15 cellular contexts compared by ENCODE assay signal in genomic region chr11:31326470-31327148, GRCh38. TPM values are rescaled to one million over a fixed set of nuclear protein-coding genes. Genes with fewer than 3 reads are reported as not detected.
DNase-seq lines count a peak whose midpoint lies in the region; ATAC-seq and TF ChIP-seq lines count a peak whose summit lies in the region.
"Had no signal": no experiment of that assay in that cellular context is flagged by ENCODE, and none has a peak within 500 bp of the region (broad histone marks: within the 10 kb centered on the region; RNA-seq: fewer than 3 reads in every experiment).

No MANE protein-coding gene starts in this region.

- H3K79me2 ChIP-seq in GM23338 (replicated peaks; ENCODE audit: insufficient read depth) = no peaks in the 10 kb centered on the region

- no peak overlapping the region for H3K4me3 ChIP-seq in CD4-positive, alpha-beta memory T cell (ENCODE audit: low read length in 2 of 2)
- H3K4me3 ChIP-seq in GM23338 = no peak overlapping the region

- TF ChIP-seq CTCF in GM23338 (conservative IDR thresholded peaks at IDR 0.05; ENCODE audit: low read depth in 2 of 2) = no peak

- H3K9me3 Mint-ChIP-seq in CD4-positive, alpha-beta memory T cell = peaks cover 0 to 8% (median under 1%) of the 10 kb centered on the region in 8 donors
- H3K9me3 Mint-ChIP-seq in T-cell (no peaks in the 10 kb centered on the region), GM23338 (peaks cover 13% of the 10 kb centered on the region; the same call in 2 of the 3 replicates)
- H3K9me3 Mint-ChIP-seq: HFFc6; stimulated activated naive CD8-positive, alpha-beta T cell treated with anti-CD3 and anti-CD28 coated beads, Interleukin-15, Interleukin-2, amounts not matched to agents 100 ng/mL and 50 ng/mL, for 24 hours had no signal

- no peaks in the 10 kb centered on the region for H3F3A ChIP-seq in GM23338 (replicated peaks; ENCODE audit: low read depth)

- H3K4me3 Mint-ChIP-seq in CD4-positive, alpha-beta memory T cell = peak overlapping the region; percentile 30 to 71 (median 56)
- H3K4me3 Mint-ChIP-seq in T-cell = peak overlapping the region in 2 of 3 donors; percentile 15 to 51
- H3K4me3 Mint-ChIP-seq in GM23338 = no peak overlapping the region
- H3K4me3 Mint-ChIP-seq: activated T-cell treated with anti-CD3 and anti-CD28 coated beads, Interleukin-2, amount 50 U/mL, for 24 hours; HFFc6; stimulated activated naive CD8-positive, alpha-beta T cell treated with anti-CD3 and anti-CD28 coated beads, Interleukin-15, Interleukin-2, amounts not matched to agents 100 ng/mL and 50 ng/mL, for 24 hours had no signal

- no peaks in the 10 kb centered on the region for H3K36me3 Mint-ChIP-seq in CD4-positive, alpha-beta memory T cell
- H3K36me3 Mint-ChIP-seq in T-cell (no peaks in the 10 kb centered on the region), GM23338 (ENCODE audit: low read depth) (peaks cover 3% of the 10 kb centered on the region; the same call in 2 of the 3 replicates)

- H3K4me2 ChIP-seq in GM23338 = no peak overlapping the region

- peaks cover 0 to 1% of the 10 kb centered on the region in 2 donors for H3K27me3 Mint-ChIP-seq in CD4-positive, alpha-beta memory T cell
- H3K27me3 Mint-ChIP-seq in T-cell (peaks cover 0 to 3% of the 10 kb centered on the region in 2 donors), GM23338 (ENCODE audit: insufficient read depth, low read depth, poor library complexity) (no peaks in the 10 kb centered on the region)
- H3K27me3 Mint-ChIP-seq: activated T-cell treated with anti-CD3 and anti-CD28 coated beads, Interleukin-2, amount 50 U/mL, for 24 hours; stimulated activated naive CD8-positive, alpha-beta T cell treated with anti-CD3 and anti-CD28 coated beads, Interleukin-15, Interleukin-2, amounts not matched to agents 100 ng/mL and 50 ng/mL, for 24 hours had no signal

- no peak overlapping the region for H3K27ac ChIP-seq in CD4-positive, alpha-beta memory T cell (ENCODE audit: low read depth, low read length)
- no peak overlapping the region for H3K27ac ChIP-seq in GM23338 (ENCODE audit: low read depth)

- H3K36me3 ChIP-seq in CD4-positive, alpha-beta memory T cell (ENCODE audit: insufficient read depth, low read length) = no peaks in the 10 kb centered on the region
- H3K36me3 ChIP-seq in GM23338 (ENCODE audit: insufficient read depth) = no peaks in the 10 kb centered on the region

- CTCF ChIA-PET in CD4-positive, alpha-beta memory T cell (lab: Charles Lee; ENCODE audit: partially characterized antibody) = no interaction called here
- CTCF ChIA-PET in T-cell (lab: Charles Lee) = interaction anchor here in 1 of 2 donors (0.5 kb wide), 1 partner anchor 658 kb away, joined by 3 read pairs; no protein-coding TSS in a partner anchor

- no peak overlapping the region for H2AFZ ChIP-seq in GM23338

- peaks cover 7% of the 10 kb centered on the region for H3K4me1 ChIP-seq in CD4-positive, alpha-beta memory T cell (ENCODE audit: insufficient read depth, low read length)
- no peaks in the 10 kb centered on the region for H3K4me1 ChIP-seq in GM23338 (ENCODE audit: insufficient read depth)

- H4K20me1 ChIP-seq in GM23338 (replicated peaks; ENCODE audit: insufficient read depth) = no peaks in the 10 kb centered on the region

- H3K4me1 Mint-ChIP-seq in CD4-positive, alpha-beta memory T cell = peaks cover 4 to 17% (median 8%) of the 10 kb centered on the region in 4 donors
- peaks cover 3 to 10% (median 6%) of the 10 kb centered on the region in 3 donors for H3K4me1 Mint-ChIP-seq in T-cell
- 0 out of 3 replicates have a peak, but pooled peaks cover under 1% of the 10 kb centered on the region for H3K4me1 Mint-ChIP-seq in GM23338

- no peaks in the 10 kb centered on the region for H3K27me3 ChIP-seq in CD4-positive, alpha-beta memory T cell (ENCODE audit: insufficient read depth, low read length)
- H3K27me3 ChIP-seq in GM23338 (ENCODE audit: insufficient read depth) = no peaks in the 10 kb centered on the region

- DNase-seq in CD4-positive, alpha-beta memory T cell = no peak
- DNase-seq in T-cell (no peak), GM23338 (ENCODE audit: low spot score) (no peak), NCI-H1417 treated with DMSO at 0.1 percent for 48 hours (lab: John Stamatoyannopoulos, UW) (no peak), NCI-H1092 (lab: John Stamatoyannopoulos, UW) (no peak), NCI-H2081 (lab: John Stamatoyannopoulos, UW) (no peak)
- DNase-seq: activated T-cell treated with anti-CD3 and anti-CD28 coated beads, Interleukin-2, amount 50 U/mL, for 24 hours; foreskin melanocyte; HFFc6; NCI-H748 treated with DMSO at 0.1 percent for 48 hours; retina; stimulated activated CD4-positive, alpha-beta T cell treated with anti-CD3 and anti-CD28 coated beads, Interleukin-4, amount 100 ng/mL, for 1 hour had no signal

- H3K27ac Mint-ChIP-seq in CD4-positive, alpha-beta memory T cell = peak overlapping the region in 5 of 7 donors; percentile 10 to 72 (median 20)
- H3K27ac Mint-ChIP-seq in T-cell (no peak overlapping the region), GM23338 (no peak overlapping the region)
- H3K27ac Mint-ChIP-seq: activated T-cell treated with anti-CD3 and anti-CD28 coated beads, Interleukin-2, amount 50 U/mL, for 24 hours; HFFc6; stimulated activated naive CD8-positive, alpha-beta T cell treated with anti-CD3 and anti-CD28 coated beads, Interleukin-15, Interleukin-2, amounts not matched to agents 100 ng/mL and 50 ng/mL, for 24 hours had no signal

- ATAC-seq in GM19043 (IDR thresholded peaks at IDR 0.05; ENCODE audit: low read depth, unreplicated experiment) = peak; percentile 77
- peak; percentile 76 for ATAC-seq in HG02798 (IDR thresholded peaks at IDR 0.05; ENCODE audit: poor library complexity, unreplicated experiment)
- no peak for ATAC-seq in T-cell (replicated peaks in 1 of 4)
- ATAC-seq in GM23338 = no peak

- intact Hi-C loops in CD4-positive, alpha-beta memory T cell (cut with micrococcal nuclease) = no loop called here

- no peaks in the 10 kb centered on the region for H3K9me3 ChIP-seq in CD4-positive, alpha-beta memory T cell (ENCODE audit: control insufficient read depth in 1 of 2, low read length in 2 of 2)

- POLR2A ChIA-PET in CD4-positive, alpha-beta memory T cell (lab: Charles Lee; ENCODE audit: partially characterized antibody) = no interaction called here
- POLR2A ChIA-PET in T-cell (lab: Charles Lee) = interaction anchor here in 1 of 2 donors (1.0 kb wide), 1 partner anchor 11 kb away, joined by 5 read pairs; no protein-coding TSS in a partner anchor

- no peaks in the 10 kb centered on the region; the same call in 1 of the 2 replicates for H3K9me2 ChIP-seq in GM23338 (ENCODE audit: insufficient read depth)

TF ChIP-seq in GM23338, 12 proteins besides CTCF, POLR2A, EP300 and RAD21:
- no peak for TF ChIP-seq STAT1 (IDR thresholded peaks at IDR 0.05; ENCODE audit: unreplicated experiment)
- no peak for TF ChIP-seq EZH2phosphoT487 (IDR thresholded peaks at IDR 0.05; ENCODE audit: unreplicated experiment)
- TF ChIP-seq POLR2AphosphoS5 (IDR thresholded peaks at IDR 0.05; ENCODE audit: low read depth) = no peak
- no peak for TF ChIP-seq ZNF114 (CRISPR knock-in tag; IDR thresholded peaks at IDR 0.05)
- TF ChIP-seq NANOG (IDR thresholded peaks at IDR 0.05; ENCODE audit: borderline replicate concordance) = no peak
- TF ChIP-seq ETS1 (IDR thresholded peaks at IDR 0.05) = no peak
- no peak for TF ChIP-seq EZH2 (IDR thresholded peaks at IDR 0.05; ENCODE audit: low read depth, unreplicated experiment)
- no peak for TF ChIP-seq JUNB (IDR thresholded peaks at IDR 0.05; ENCODE audit: unreplicated experiment)
- TF ChIP-seq ZNF331 (CRISPR knock-in tag; IDR thresholded peaks at IDR 0.05; ENCODE audit: low read depth) = no peak
- no peak for TF ChIP-seq CREB1 (CRISPR knock-in tag; IDR thresholded peaks at IDR 0.05; ENCODE audit: low read depth)
TF ChIP-seq in GM23338: peak in this region for 0.

RNA-seq across cellular contexts. Expression of gene DCDC1, which starts 42.9 kb away (rescaled TPM):
- under 1 TPM; 0.17 to 0.29 TPM for total RNA-seq in CD4-positive, alpha-beta memory T cell
- polyA plus RNA-seq in CD4-positive, alpha-beta memory T cell = under 1 TPM in 1 of 2 donors, not detected in 1; 0.14 TPM
- total RNA-seq in T-cell = 1 to 10 TPM in 1 of 5 donors, under 1 TPM in 3, not detected in 1; 0.09 to 1.0 (median 0.22) TPM
- total RNA-seq in GM23338 (2014; rRNA removed; shearing (Covaris generic)) = 0.27 and 0.56 TPM in 2 replicates
- 0.21 and 0.58 TPM in 2 replicates for polyA plus RNA-seq in GM23338 (2016; fragmentation: Nextera tagmentation; extraction: Ambion mirVana)
- total RNA-seq: HFFc6 had no signal

RNA-seq across cellular contexts. Expression of gene DNAJC24, which starts 43.1 kb away (rescaled TPM):
- 10 to 100 TPM; 24.8 to 27.1 TPM for total RNA-seq in CD4-positive, alpha-beta memory T cell
- polyA plus RNA-seq in CD4-positive, alpha-beta memory T cell = 10 to 100 TPM; 11.5 to 15.9 TPM
- 10 to 100 TPM; 15.0 to 23.4 (median 18.4) TPM for total RNA-seq in T-cell
- total RNA-seq in GM23338 (2014; rRNA removed; shearing (Covaris generic)) = 21.3 and 21.5 TPM in 2 replicates
- 20.3 and 24.9 TPM in 2 replicates for polyA plus RNA-seq in GM23338 (2016; fragmentation: Nextera tagmentation; extraction: Ambion mirVana)

Comparison
In these comparisons a context has a peak if more than half of its experiments do, and no peak if none do; other contexts are left out.
1. H3K27ac Mint-ChIP-seq: peak in CD4-positive, alpha-beta memory T cell (5 of 7); none in T-cell (0 of 2) and GM23338 (single experiment).
2. ATAC-seq: peak in GM19043 (single experiment) and HG02798 (single experiment); none in T-cell (0 of 4) and GM23338 (single experiment).